8 cellular contexts compared by ENCODE assay signal in genomic region chr7:150357277-150357676, GRCh38. TPM values are rescaled to one million over a fixed set of nuclear protein-coding genes. Genes with fewer than 3 reads are reported as not detected.
DNase-seq lines count a peak whose midpoint lies in the region; TF ChIP-seq lines count a peak whose summit lies in the region.

No MANE protein-coding gene starts in this region.

- H3K27ac ChIP-seq in cardiac muscle cell = peak overlapping the region; percentile 27
- H3K27ac ChIP-seq in right atrium auricular region = no peak overlapping the region

- H3K36me3 Mint-ChIP-seq in activated T-cell treated with anti-CD3 and anti-CD28 coated beads, Interleukin-2, amount 50 U/mL, for 24 hours (ENCODE audit: low read depth) = no peaks in the 10 kb centered on the region
- no peaks in the 10 kb centered on the region for H3K36me3 Mint-ChIP-seq in chondrocyte (ENCODE audit: low read depth)

- H3K9me3 ChIP-seq in cardiac muscle cell (ENCODE audit: low read depth) (no peaks in the 10 kb centered on the region), right atrium auricular region (no peaks in the 10 kb centered on the region)

- H3K4me3 Mint-ChIP-seq in activated T-cell treated with anti-CD3 and anti-CD28 coated beads, Interleukin-2, amount 50 U/mL, for 24 hours = peak overlapping the region; percentile 69
- no peak overlapping the region for H3K4me3 Mint-ChIP-seq in chondrocyte (ENCODE audit: unreplicated experiment)

- TF ChIP-seq CTCF in cardiac muscle cell (IDR thresholded peaks at IDR 0.05; ENCODE audit: low read depth, low read length) (no peak), right atrium auricular region (IDR thresholded peaks at IDR 0.05) (no peak), chondrocyte (IDR thresholded peaks at IDR 0.05) (no peak)

- H3K27ac Mint-ChIP-seq in activated T-cell treated with anti-CD3 and anti-CD28 coated beads, Interleukin-2, amount 50 U/mL, for 24 hours = peak overlapping the region; percentile 94
- no peak overlapping the region for H3K27ac Mint-ChIP-seq in chondrocyte (ENCODE audit: unreplicated experiment)

- H3K4me3 ChIP-seq in cardiac muscle cell (no peak overlapping the region), right atrium auricular region (no peak overlapping the region)

- no peaks in the 10 kb centered on the region for H3K27me3 Mint-ChIP-seq in activated T-cell treated with anti-CD3 and anti-CD28 coated beads, Interleukin-2, amount 50 U/mL, for 24 hours
- H3K27me3 Mint-ChIP-seq in chondrocyte (ENCODE audit: low read depth) = no peaks in the 10 kb centered on the region

- peaks cover 15% of the 10 kb centered on the region for H3K4me1 ChIP-seq in cardiac muscle cell (ENCODE audit: low read depth)
- peaks cover 0 to 7% of the 10 kb centered on the region in 2 donors for H3K4me1 ChIP-seq in right atrium auricular region

- H3K4me1 Mint-ChIP-seq in activated T-cell treated with anti-CD3 and anti-CD28 coated beads, Interleukin-2, amount 50 U/mL, for 24 hours (ENCODE audit: low read depth) = peaks cover 41% of the 10 kb centered on the region
- peaks cover 8% of the 10 kb centered on the region for H3K4me1 Mint-ChIP-seq in chondrocyte (ENCODE audit: low read depth)

- no peak for DNase-seq in cardiac muscle cell (ENCODE audit: low read depth in 1 of 2, low spot score in 1 of 2)
- DNase-seq in right atrium auricular region (ENCODE audit: low spot score) = no peak
- DNase-seq in NCI-H510A (lab: John Stamatoyannopoulos, UW) = peak; percentile 20
- DNase-seq in activated T-cell treated with anti-CD3 and anti-CD28 coated beads, Interleukin-2, amount 50 U/mL, for 24 hours = peak; percentile 76
- DNase-seq in stimulated activated CD4-positive, alpha-beta T cell treated with anti-CD3 and anti-CD28 coated beads, Interleukin-15, amount 100 ng/mL, for 24 hours = peak; percentile 74
- no peak for DNase-seq in chondrocyte (ENCODE audit: low spot score)
- no peak for DNase-seq in T1000 (lab: John Stamatoyannopoulos, UW)
- no peak for DNase-seq in hypothalamus (lab: John Stamatoyannopoulos, UW)

- no peaks in the 10 kb centered on the region for H3K9me3 Mint-ChIP-seq in activated T-cell treated with anti-CD3 and anti-CD28 coated beads, Interleukin-2, amount 50 U/mL, for 24 hours
- H3K9me3 Mint-ChIP-seq in chondrocyte (ENCODE audit: low read depth) = no peaks in the 10 kb centered on the region

- no peaks in the 10 kb centered on the region for H3K27me3 ChIP-seq in cardiac muscle cell
- no peaks in the 10 kb centered on the region for H3K27me3 ChIP-seq in right atrium auricular region

- no peaks in the 10 kb centered on the region for H3K36me3 ChIP-seq in cardiac muscle cell
- no peaks in the 10 kb centered on the region for H3K36me3 ChIP-seq in right atrium auricular region

RNA-seq across cellular contexts. Expression of gene REPIN1, which starts 11.3 kb away (rescaled TPM):
- total RNA-seq in cardiac muscle cell = 222 and 270 TPM in 2 replicates
- polyA plus RNA-seq in cardiac muscle cell = 185 and 224 TPM in 2 replicates
- total RNA-seq in right atrium auricular region = 100 to 1,000 TPM in 1 of 2 donors, 10 to 100 TPM in 1; 100.0 to 110 TPM
- total RNA-seq in chondrocyte = 59.5 to 65.8 TPM (median 63.4 TPM) in 3 replicates

RNA-seq across cellular contexts. Expression of gene RARRES2, which starts 15.8 kb away (rescaled TPM):
- 4.2 and 5.5 TPM in 2 replicates for total RNA-seq in cardiac muscle cell
- 5.7 and 8.3 TPM in 2 replicates for polyA plus RNA-seq in cardiac muscle cell
- total RNA-seq in right atrium auricular region = 100 to 1,000 TPM; 105 to 197 TPM
- 1.4 to 1.9 TPM (median 1.8 TPM) in 3 replicates for total RNA-seq in chondrocyte

RNA-seq across cellular contexts. Expression of gene ZNF775, which starts 21.9 kb away (rescaled TPM):
- total RNA-seq in cardiac muscle cell = 31.7 and 34.3 TPM in 2 replicates
- polyA plus RNA-seq in cardiac muscle cell = 29.7 and 40.1 TPM in 2 replicates
- total RNA-seq in right atrium auricular region = 1 to 10 TPM; 4.1 to 6.2 TPM
- total RNA-seq in chondrocyte = 4.3 to 6.5 TPM (median 6.0 TPM) in 3 replicates

RNA-seq across cellular contexts. Expression of gene ACTR3C, which starts 33.9 kb away (rescaled TPM):
- 1.5 and 4.8 TPM in 2 replicates for total RNA-seq in cardiac muscle cell
- polyA plus RNA-seq in cardiac muscle cell = 2.2 and 2.4 TPM in 2 replicates
- total RNA-seq in right atrium auricular region = 1 to 10 TPM; 3.2 to 4.1 TPM
- 0.25 to 0.85 TPM in 2 of 3 replicates, not detected in the other for total RNA-seq in chondrocyte

RNA-seq across cellular contexts. Expression of gene LRRC61, which starts 34.1 kb away (rescaled TPM):
- total RNA-seq in cardiac muscle cell = 34.0 and 34.5 TPM in 2 replicates
- polyA plus RNA-seq in cardiac muscle cell = 30.0 and 31.4 TPM in 2 replicates
- total RNA-seq in right atrium auricular region = 1 to 10 TPM; 9.7 to 9.8 TPM
- 1.5 to 1.7 TPM in 2 of 3 replicates, not detected in the other for total RNA-seq in chondrocyte

Comparison
In these comparisons a context has a peak if more than half of its experiments do, and no peak if none do; other contexts are left out.
1. RNA of gene RARRES2, which starts 15.8 kb away (total RNA-seq): 105 to 197 TPM in right atrium auricular region; 4.2 to 5.5 TPM in cardiac muscle cell and 1.4 to 1.9 TPM in chondrocyte; every median in the first group is over 10 times any median in the second.
2. DNase-seq: peak in NCI-H510A (single experiment), activated T-cell treated with anti-CD3 and anti-CD28 coated beads, Interleukin-2, amount 50 U/mL, for 24 hours (single experiment) and stimulated activated CD4-positive, alpha-beta T cell treated with anti-CD3 and anti-CD28 coated beads, Interleukin-15, amount 100 ng/mL, for 24 hours (single experiment); none in cardiac muscle cell (0 of 2), right atrium auricular region (single experiment), chondrocyte (single experiment), T1000 (single experiment) and hypothalamus (0 of 51).